Comparison of ENCODE assay signal across 28 cellular contexts in genomic region chr12:68321140-68321539, GRCh38.
"Had no signal": no experiment of that assay in that cellular context is flagged by ENCODE, and none has a peak within 500 bp of the region (broad histone marks: within the 10 kb centered on the region; RNA-seq: fewer than 3 reads in every experiment).

No MANE protein-coding gene starts in this region.

- ATAC-seq: activated T-cell treated with anti-CD3 and anti-CD28 coated beads, Interleukin-2, amount 50 U/mL, for 72 hours; effector memory CD8-positive, alpha-beta T cell; mucosa of descending colon; sciatic nerve; stimulated activated naive B cell treated with anti-CD40 and anti-IgM and Interleukin-4, amounts not matched to agents 10 μg/mL and 1 μg/mL and 100 μg/mL, for 72 hours had no signal

- H3K27ac ChIP-seq: parathyroid adenoma, suprapubic skin, tibial artery had no signal

- H3K9me3 Mint-ChIP-seq: activated B cell treated with CpG ODN at 0.5 μM for 24 hours; activated T-cell treated with anti-CD3 and anti-CD28 coated beads, Interleukin-2, amount 50 U/mL, for 72 hours; brain; effector memory CD8-positive, alpha-beta T cell; nephron progenitor cell; stimulated activated naive B cell treated with anti-CD40 and anti-IgM and Interleukin-4, amounts not matched to agents 10 μg/mL and 1 μg/mL and 100 μg/mL, for 72 hours; T-helper 2 cell treated with Interferon-gamma antibody and Interleukin-4, amounts not matched to agents 5 μg/mL and 100 μg/mL, for 36 hours had no signal

- H3K27me3 ChIP-seq: cardiac muscle cell, stomach, suprapubic skin, tibial artery had no signal

- H3K9me3 ChIP-seq: left ventricle myocardium inferior, mucosa of descending colon, stomach, suprapubic skin, tibial artery had no signal

- H3K79me2 ChIP-seq: parathyroid adenoma had no signal

- H3K27ac Mint-ChIP-seq: activated B cell treated with CpG ODN at 0.5 μM for 24 hours; activated naive CD8-positive, alpha-beta T cell; effector memory CD8-positive, alpha-beta T cell; stimulated activated naive B cell treated with anti-CD40 and anti-IgM and Interleukin-4, amounts not matched to agents 10 μg/mL and 1 μg/mL and 100 μg/mL, for 72 hours; T-helper 2 cell treated with Interferon-gamma antibody and Interleukin-4, amounts not matched to agents 5 μg/mL and 100 μg/mL, for 36 hours had no signal

- H3K4me3 ChIP-seq: cardiac muscle cell, left ventricle myocardium inferior, mucosa of descending colon, smooth muscle cell, stomach, suprapubic skin, tibial artery had no signal

- H3K27me3 Mint-ChIP-seq: activated B cell treated with CpG ODN at 0.5 μM for 24 hours; activated naive CD8-positive, alpha-beta T cell; brain; effector memory CD8-positive, alpha-beta T cell; stimulated activated naive B cell treated with anti-CD40 and anti-IgM and Interleukin-4, amounts not matched to agents 10 μg/mL and 1 μg/mL and 100 μg/mL, for 72 hours had no signal

- H3K9ac ChIP-seq: parathyroid adenoma had no signal

- DNase-seq: activated B cell treated with CpG ODN at 0.5 μM for 24 hours; activated effector memory CD4-positive, alpha-beta T cell treated with Interleukin-2 at 50 U/mL for 16 hours; activated naive CD4-positive, alpha-beta T cell treated with Interleukin-2 at 50 U/mL for 16 hours; activated T-cell treated with anti-CD3 and anti-CD28 coated beads for 4 hours; activated T-cell treated with anti-CD3 and anti-CD28 coated beads, Interleukin-2, amount 50 U/mL, for 72 hours; aorta; cerebellar nuclear complex; cortex of kidney; effector memory CD8-positive, alpha-beta T cell; erythroblast; foreskin fibroblast; kidney glomerular epithelial cell; left ventricle myocardium inferior; mucosa of descending colon; nephron progenitor cell; stimulated activated CD4-positive, alpha-beta T cell treated with anti-CD3 and anti-CD28 coated beads, Interleukin-1b, Interleukin-23, amount 100 ng/mL, for 48 hours; stimulated activated naive B cell treated with anti-CD40 and anti-IgM and Interleukin-4, amounts not matched to agents 10 μg/mL and 1 μg/mL and 100 μg/mL, for 72 hours; stomach; T-helper 1 cell; tibial artery had no signal

- H2AFZ ChIP-seq: parathyroid adenoma had no signal

- H3K4me1 ChIP-seq: parathyroid adenoma, suprapubic skin, tibial artery had no signal

- H3K4me1 Mint-ChIP-seq: activated B cell treated with CpG ODN at 0.5 μM for 24 hours had no signal

- H3K36me3 Mint-ChIP-seq: brain had no signal

- H3K4me3 Mint-ChIP-seq: activated B cell treated with CpG ODN at 0.5 μM for 24 hours; activated naive CD8-positive, alpha-beta T cell; activated T-cell treated with anti-CD3 and anti-CD28 coated beads, Interleukin-2, amount 50 U/mL, for 72 hours; brain; effector memory CD8-positive, alpha-beta T cell; nephron progenitor cell; stimulated activated naive B cell treated with anti-CD40 and anti-IgM and Interleukin-4, amounts not matched to agents 10 μg/mL and 1 μg/mL and 100 μg/mL, for 72 hours; T-helper 2 cell treated with Interferon-gamma antibody and Interleukin-4, amounts not matched to agents 5 μg/mL and 100 μg/mL, for 36 hours had no signal
